Comparison of ENCODE assay signal across 1 cellular context in the genomic region with DNA sequence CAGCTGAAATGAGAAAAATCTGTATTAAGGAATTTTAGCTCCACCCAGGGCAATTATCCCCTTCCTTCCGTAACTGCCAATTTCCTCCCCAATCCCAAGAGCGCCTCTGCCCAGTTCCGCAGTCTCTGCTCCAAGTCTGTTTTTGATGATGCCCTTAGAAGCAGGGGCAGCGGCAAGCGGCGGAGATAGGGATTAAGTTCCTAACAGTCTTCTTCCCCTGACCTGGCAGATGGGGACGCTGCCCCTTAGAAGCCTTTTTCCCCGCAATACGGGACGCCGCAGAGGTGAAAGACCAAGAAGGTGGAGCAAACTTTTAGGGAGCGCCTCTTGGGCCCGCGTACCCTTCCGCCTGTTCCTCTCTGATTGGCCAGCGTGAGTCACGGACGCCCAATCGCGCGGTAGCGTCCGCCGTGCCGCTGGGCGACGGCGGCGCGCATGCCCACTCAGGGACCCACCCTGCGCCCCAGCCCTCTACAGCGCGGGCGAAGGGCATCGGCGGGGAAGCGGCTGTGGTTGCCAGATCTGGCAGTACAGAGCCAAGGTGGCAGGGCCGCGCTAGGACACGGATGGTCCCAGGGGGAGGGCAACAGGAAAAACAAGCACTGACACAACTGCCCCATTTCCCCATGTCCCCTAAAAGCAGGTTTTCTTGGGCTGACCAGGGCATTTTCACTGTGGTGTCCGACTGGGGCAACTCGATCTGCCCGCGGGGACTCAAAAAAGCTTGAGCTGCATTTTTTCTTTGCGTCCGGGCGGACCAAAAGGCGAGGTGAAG.
TF ChIP-seq lines count a peak whose summit lies in the region.

No MANE protein-coding gene starts in this region.

TF ChIP-seq in HEK293, 187 proteins besides CTCF, POLR2A, EP300 and RAD21 (continued from another document and continues in another):
- TF ChIP-seq, protein P1, sequence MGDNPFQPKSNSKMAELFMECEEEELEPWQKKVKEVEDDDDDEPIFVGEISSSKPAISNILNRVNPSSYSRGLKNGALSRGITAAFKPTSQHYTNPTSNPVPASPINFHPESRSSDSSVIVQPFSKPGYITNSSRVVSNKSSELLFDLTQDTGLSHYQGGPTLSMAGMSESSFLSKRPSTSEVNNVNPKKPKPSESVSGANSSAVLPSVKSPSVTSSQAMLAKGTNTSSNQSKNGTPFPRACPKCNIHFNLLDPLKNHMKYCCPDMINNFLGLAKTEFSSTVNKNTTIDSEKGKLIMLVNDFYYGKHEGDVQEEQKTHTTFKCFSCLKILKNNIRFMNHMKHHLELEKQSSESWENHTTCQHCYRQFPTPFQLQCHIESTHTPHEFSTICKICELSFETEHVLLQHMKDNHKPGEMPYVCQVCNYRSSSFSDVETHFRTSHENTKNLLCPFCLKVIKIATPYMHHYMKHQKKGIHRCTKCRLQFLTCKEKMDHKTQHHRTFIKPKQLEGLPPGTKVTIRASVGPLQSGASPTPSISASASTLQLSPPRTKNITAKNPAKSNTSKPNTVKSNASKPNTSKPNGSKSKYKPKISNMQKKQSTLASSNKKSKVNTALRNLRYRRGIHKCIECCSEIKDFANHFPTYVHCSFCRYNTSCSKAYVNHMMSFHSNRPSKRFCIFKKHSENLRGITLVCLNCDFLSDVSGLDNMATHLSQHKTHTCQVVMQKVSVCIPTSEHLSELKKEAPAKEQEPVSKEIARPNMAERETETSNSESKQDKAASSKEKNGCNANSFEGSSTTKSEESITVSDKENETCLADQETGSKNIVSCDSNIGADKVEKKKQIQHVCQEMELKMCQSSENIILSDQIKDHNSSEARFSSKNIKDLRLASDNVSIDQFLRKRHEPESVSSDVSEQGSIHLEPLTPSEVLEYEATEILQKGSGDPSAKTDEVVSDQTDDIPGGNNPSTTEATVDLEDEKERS (tag by site-specific recombination; IDR thresholded peaks at IDR 0.05) = no peak
- 0 out of 2 replicates have a peak, but pooled peaks have one; percentile 37 for TF ChIP-seq ZEB2 (tag by site-specific recombination; IDR thresholded peaks at IDR 0.05)
- TF ChIP-seq ZNF133 (tag by site-specific recombination; IDR thresholded peaks at IDR 0.05) = no peak
- TF ChIP-seq HOXA7 (CRISPR knock-in tag; IDR thresholded peaks at IDR 0.05; ENCODE audit: borderline replicate concordance) = no peak
- no peak for TF ChIP-seq ZNF670 (tag by site-specific recombination; IDR thresholded peaks at IDR 0.05; ENCODE audit: low read depth)
- TF ChIP-seq, protein P2, sequence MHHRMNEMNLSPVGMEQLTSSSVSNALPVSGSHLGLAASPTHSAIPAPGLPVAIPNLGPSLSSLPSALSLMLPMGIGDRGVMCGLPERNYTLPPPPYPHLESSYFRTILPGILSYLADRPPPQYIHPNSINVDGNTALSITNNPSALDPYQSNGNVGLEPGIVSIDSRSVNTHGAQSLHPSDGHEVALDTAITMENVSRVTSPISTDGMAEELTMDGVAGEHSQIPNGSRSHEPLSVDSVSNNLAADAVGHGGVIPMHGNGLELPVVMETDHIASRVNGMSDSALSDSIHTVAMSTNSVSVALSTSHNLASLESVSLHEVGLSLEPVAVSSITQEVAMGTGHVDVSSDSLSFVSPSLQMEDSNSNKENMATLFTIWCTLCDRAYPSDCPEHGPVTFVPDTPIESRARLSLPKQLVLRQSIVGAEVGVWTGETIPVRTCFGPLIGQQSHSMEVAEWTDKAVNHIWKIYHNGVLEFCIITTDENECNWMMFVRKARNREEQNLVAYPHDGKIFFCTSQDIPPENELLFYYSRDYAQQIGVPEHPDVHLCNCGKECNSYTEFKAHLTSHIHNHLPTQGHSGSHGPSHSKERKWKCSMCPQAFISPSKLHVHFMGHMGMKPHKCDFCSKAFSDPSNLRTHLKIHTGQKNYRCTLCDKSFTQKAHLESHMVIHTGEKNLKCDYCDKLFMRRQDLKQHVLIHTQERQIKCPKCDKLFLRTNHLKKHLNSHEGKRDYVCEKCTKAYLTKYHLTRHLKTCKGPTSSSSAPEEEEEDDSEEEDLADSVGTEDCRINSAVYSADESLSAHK (tag by site-specific recombination; IDR thresholded peaks at IDR 0.05) = no peak
- no peak for TF ChIP-seq ZNF521 (tag by site-specific recombination; IDR thresholded peaks at IDR 0.05)
- TF ChIP-seq, protein P3, sequence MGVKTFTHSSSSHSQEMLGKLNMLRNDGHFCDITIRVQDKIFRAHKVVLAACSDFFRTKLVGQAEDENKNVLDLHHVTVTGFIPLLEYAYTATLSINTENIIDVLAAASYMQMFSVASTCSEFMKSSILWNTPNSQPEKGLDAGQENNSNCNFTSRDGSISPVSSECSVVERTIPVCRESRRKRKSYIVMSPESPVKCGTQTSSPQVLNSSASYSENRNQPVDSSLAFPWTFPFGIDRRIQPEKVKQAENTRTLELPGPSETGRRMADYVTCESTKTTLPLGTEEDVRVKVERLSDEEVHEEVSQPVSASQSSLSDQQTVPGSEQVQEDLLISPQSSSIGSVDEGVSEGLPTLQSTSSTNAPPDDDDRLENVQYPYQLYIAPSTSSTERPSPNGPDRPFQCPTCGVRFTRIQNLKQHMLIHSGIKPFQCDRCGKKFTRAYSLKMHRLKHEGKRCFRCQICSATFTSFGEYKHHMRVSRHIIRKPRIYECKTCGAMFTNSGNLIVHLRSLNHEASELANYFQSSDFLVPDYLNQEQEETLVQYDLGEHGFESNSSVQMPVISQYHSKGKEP (tag by site-specific recombination; IDR thresholded peaks at IDR 0.05) = no peak; the same call in 1 of the 2 replicates
- TF ChIP-seq, protein P4, sequence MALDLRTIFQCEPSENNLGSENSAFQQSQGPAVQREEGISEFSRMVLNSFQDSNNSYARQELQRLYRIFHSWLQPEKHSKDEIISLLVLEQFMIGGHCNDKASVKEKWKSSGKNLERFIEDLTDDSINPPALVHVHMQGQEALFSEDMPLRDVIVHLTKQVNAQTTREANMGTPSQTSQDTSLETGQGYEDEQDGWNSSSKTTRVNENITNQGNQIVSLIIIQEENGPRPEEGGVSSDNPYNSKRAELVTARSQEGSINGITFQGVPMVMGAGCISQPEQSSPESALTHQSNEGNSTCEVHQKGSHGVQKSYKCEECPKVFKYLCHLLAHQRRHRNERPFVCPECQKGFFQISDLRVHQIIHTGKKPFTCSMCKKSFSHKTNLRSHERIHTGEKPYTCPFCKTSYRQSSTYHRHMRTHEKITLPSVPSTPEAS (tag by site-specific recombination; IDR thresholded peaks at IDR 0.05) = 0 out of 2 replicates have a peak, but pooled peaks have one; percentile 8
- TF ChIP-seq ZBTB17 (tag by site-specific recombination; IDR thresholded peaks at IDR 0.05) = peak; percentile 75
- peak; percentile 78 for TF ChIP-seq SP2 (tag by site-specific recombination; IDR thresholded peaks at IDR 0.05)
- no peak for TF ChIP-seq ZNF248 (tag by site-specific recombination; IDR thresholded peaks at IDR 0.05)
- no peak for TF ChIP-seq ZNF629 (tag by site-specific recombination; IDR thresholded peaks at IDR 0.05)
- TF ChIP-seq, protein P5, sequence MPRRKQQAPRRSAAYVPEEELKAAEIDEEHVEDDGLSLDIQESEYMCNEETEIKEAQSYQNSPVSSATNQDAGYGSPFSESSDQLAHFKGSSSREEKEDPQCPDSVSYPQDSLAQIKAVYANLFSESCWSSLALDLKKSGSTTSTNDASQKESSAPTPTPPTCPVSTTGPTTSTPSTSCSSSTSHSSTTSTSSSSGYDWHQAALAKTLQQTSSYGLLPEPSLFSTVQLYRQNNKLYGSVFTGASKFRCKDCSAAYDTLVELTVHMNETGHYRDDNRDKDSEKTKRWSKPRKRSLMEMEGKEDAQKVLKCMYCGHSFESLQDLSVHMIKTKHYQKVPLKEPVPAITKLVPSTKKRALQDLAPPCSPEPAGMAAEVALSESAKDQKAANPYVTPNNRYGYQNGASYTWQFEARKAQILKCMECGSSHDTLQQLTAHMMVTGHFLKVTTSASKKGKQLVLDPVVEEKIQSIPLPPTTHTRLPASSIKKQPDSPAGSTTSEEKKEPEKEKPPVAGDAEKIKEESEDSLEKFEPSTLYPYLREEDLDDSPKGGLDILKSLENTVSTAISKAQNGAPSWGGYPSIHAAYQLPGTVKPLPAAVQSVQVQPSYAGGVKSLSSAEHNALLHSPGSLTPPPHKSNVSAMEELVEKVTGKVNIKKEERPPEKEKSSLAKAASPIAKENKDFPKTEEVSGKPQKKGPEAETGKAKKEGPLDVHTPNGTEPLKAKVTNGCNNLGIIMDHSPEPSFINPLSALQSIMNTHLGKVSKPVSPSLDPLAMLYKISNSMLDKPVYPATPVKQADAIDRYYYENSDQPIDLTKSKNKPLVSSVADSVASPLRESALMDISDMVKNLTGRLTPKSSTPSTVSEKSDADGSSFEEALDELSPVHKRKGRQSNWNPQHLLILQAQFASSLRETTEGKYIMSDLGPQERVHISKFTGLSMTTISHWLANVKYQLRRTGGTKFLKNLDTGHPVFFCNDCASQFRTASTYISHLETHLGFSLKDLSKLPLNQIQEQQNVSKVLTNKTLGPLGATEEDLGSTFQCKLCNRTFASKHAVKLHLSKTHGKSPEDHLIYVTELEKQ (tag by site-specific recombination; IDR thresholded peaks at IDR 0.05; ENCODE audit: borderline replicate concordance) = no peak
- no peak for TF ChIP-seq RBAK (tag by site-specific recombination; IDR thresholded peaks at IDR 0.05)
- no peak for TF ChIP-seq ZNF341 (tag by site-specific recombination; IDR thresholded peaks at IDR 0.05; ENCODE audit: low read depth)
- TF ChIP-seq ZNF2 (tag by site-specific recombination; IDR thresholded peaks at IDR 0.05) = no peak
- TF ChIP-seq, protein P6, sequence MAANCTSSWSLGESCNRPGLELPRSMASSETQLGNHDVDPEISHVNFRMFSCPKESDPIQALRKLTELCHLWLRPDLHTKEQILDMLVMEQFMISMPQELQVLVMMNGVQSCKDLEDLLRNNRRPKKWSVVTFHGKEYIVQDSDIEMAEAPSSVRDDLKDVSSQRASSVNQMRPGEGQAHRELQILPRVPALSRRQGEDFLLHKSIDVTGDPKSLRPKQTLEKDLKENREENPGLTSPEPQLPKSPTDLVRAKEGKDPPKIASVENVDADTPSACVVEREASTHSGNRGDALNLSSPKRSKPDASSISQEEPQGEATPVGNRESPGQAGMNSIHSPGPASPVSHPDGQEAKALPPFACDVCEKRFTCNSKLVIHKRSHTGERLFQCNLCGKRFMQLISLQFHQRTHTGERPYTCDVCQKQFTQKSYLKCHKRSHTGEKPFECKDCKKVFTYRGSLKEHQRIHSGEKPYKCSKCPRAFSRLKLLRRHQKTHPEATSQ (tag by site-specific recombination; IDR thresholded peaks at IDR 0.05) = no peak
- peak; percentile 70; the same call in 1 of the 2 replicates for TF ChIP-seq ZXDB (tag by site-specific recombination; IDR thresholded peaks at IDR 0.05)
- TF ChIP-seq, protein P7, sequence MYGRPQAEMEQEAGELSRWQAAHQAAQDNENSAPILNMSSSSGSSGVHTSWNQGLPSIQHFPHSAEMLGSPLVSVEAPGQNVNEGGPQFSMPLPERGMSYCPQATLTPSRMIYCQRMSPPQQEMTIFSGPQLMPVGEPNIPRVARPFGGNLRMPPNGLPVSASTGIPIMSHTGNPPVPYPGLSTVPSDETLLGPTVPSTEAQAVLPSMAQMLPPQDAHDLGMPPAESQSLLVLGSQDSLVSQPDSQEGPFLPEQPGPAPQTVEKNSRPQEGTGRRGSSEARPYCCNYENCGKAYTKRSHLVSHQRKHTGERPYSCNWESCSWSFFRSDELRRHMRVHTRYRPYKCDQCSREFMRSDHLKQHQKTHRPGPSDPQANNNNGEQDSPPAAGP (tag by site-specific recombination; IDR thresholded peaks at IDR 0.05) = no peak
- no peak for TF ChIP-seq ZNF473 (tag by site-specific recombination; IDR thresholded peaks at IDR 0.05)
- no peak for TF ChIP-seq ZFHX2 (tag by site-specific recombination; conservative IDR thresholded peaks at IDR 0.05)
- TF ChIP-seq, protein P8, sequence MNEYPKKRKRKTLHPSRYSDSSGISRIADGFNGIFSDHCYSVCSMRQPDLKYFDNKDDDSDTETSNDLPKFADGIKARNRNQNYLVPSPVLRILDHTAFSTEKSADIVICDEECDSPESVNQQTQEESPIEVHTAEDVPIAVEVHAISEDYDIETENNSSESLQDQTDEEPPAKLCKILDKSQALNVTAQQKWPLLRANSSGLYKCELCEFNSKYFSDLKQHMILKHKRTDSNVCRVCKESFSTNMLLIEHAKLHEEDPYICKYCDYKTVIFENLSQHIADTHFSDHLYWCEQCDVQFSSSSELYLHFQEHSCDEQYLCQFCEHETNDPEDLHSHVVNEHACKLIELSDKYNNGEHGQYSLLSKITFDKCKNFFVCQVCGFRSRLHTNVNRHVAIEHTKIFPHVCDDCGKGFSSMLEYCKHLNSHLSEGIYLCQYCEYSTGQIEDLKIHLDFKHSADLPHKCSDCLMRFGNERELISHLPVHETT (tag by site-specific recombination; IDR thresholded peaks at IDR 0.05) = no peak
- no peak for TF ChIP-seq ZNF549 (tag by site-specific recombination; IDR thresholded peaks at IDR 0.05)
- no peak for TF ChIP-seq ZNF830 (tag by site-specific recombination; IDR thresholded peaks at IDR 0.05; ENCODE audit: low read depth)
- no peak for TF ChIP-seq KLF7 (tag by site-specific recombination; IDR thresholded peaks at IDR 0.05; ENCODE audit: borderline replicate concordance)
- no peak for TF ChIP-seq ZNF302 (tag by site-specific recombination; IDR thresholded peaks at IDR 0.05; ENCODE audit: low read depth)
- peak; percentile 86 for TF ChIP-seq ZBTB48 (tag by site-specific recombination; IDR thresholded peaks at IDR 0.05)
- no peak; the same call in 1 of the 2 replicates for TF ChIP-seq SP3 (tag by site-specific recombination; IDR thresholded peaks at IDR 0.05)
- TF ChIP-seq, protein P9, sequence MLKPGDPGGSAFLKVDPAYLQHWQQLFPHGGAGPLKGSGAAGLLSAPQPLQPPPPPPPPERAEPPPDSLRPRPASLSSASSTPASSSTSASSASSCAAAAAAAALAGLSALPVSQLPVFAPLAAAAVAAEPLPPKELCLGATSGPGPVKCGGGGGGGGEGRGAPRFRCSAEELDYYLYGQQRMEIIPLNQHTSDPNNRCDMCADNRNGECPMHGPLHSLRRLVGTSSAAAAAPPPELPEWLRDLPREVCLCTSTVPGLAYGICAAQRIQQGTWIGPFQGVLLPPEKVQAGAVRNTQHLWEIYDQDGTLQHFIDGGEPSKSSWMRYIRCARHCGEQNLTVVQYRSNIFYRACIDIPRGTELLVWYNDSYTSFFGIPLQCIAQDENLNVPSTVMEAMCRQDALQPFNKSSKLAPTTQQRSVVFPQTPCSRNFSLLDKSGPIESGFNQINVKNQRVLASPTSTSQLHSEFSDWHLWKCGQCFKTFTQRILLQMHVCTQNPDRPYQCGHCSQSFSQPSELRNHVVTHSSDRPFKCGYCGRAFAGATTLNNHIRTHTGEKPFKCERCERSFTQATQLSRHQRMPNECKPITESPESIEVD (tag by site-specific recombination; IDR thresholded peaks at IDR 0.05) = no peak
- TF ChIP-seq, protein P10, sequence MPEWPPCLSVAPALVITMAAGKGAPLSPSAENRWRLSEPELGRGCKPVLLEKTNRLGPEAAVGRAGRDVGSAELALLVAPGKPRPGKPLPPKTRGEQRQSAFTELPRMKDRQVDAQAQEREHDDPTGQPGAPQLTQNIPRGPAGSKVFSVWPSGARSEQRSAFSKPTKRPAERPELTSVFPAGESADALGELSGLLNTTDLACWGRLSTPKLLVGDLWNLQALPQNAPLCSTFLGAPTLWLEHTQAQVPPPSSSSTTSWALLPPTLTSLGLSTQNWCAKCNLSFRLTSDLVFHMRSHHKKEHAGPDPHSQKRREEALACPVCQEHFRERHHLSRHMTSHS (tag by site-specific recombination; IDR thresholded peaks at IDR 0.05) = no peak
- TF ChIP-seq MEIS1 (CRISPR knock-in tag; IDR thresholded peaks at IDR 0.05; ENCODE audit: borderline replicate concordance) = no peak
